Comparison of ENCODE assay signal across 9 cellular contexts in the genomic region with DNA sequence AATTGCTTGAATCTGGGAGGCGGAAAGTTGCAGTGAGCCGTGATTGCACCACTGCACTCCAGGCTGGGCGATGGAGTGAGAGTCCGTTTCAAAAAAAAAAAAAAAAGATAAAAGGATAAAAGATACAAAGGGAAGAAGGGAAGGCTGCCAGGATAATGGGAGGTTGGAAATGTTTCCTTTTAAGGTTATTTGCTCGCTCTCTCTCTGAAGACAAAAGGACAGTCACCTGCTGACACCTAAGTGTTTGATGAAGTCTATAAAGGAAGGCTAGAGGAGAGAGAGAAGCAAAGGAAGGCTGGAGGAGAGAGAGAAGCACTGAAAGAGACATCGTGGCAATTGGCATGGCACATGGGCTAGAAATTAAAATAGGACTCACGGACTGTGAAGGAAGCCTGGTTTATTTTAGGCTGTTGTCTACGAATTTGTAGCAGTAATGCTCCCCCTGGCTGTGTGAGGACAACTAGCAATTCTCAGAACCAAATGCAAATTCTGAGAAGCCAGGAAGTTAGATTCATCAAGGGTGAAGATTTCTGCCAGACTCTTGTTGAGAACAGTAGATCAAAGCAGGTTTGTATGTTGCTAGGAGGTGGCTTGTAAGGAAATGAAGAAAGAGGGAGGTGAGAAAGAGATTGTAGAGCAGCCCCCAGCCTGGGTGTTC.
A peak's percentile ranks its signal among the peaks of the same experiment; 100 is the strongest.
DNase-seq lines count a peak whose midpoint lies in the region; ATAC-seq and TF ChIP-seq lines count a peak whose summit lies in the region.
"Had no signal": no experiment of that assay in that cellular context is flagged by ENCODE, and none has a peak within 500 bp of the region (broad histone marks: within the 10 kb centered on the region; RNA-seq: fewer than 3 reads in every experiment).

No MANE protein-coding gene starts in this region.

- H3K4me3 ChIP-seq in Panc1 (ENCODE audit: low read depth in 2 of 2, low read length in 2 of 2) (no peak overlapping the region), fibroblast of villous mesenchyme (ENCODE audit: low read depth, low read length) (no peak overlapping the region)

- peaks cover 0 to 12% of the 10 kb centered on the region in 2 donors for H3K9me3 Mint-ChIP-seq in activated T-cell treated with anti-CD3 and anti-CD28 coated beads, Interleukin-2, amount 50 U/mL, for 72 hours
- H3K9me3 Mint-ChIP-seq in type B pancreatic cell = no peaks in the 10 kb centered on the region

- POLR2A ChIA-PET in Panc1 (lab: Charles Lee) = no interaction called here

- H3K27ac Mint-ChIP-seq in activated T-cell treated with anti-CD3 and anti-CD28 coated beads, Interleukin-2, amount 50 U/mL, for 72 hours = no peak overlapping the region
- no peak overlapping the region for H3K27ac Mint-ChIP-seq in type B pancreatic cell

- H3K27me3 ChIP-seq in Panc1 (ENCODE audit: control insufficient read depth, insufficient read depth, low read length) = no peaks in the 10 kb centered on the region

- in situ Hi-C loops in Panc1 (cut with HindIII; ENCODE audit: low pct_unique_long_range_greater_than_20kb, low sequenced_read_pairs) = no loop called here

- CTCF ChIA-PET in Panc1 (lab: Charles Lee) = no interaction called here

- no peaks in the 10 kb centered on the region for H3K36me3 Mint-ChIP-seq in activated T-cell treated with anti-CD3 and anti-CD28 coated beads, Interleukin-2, amount 50 U/mL, for 72 hours (ENCODE audit: insufficient read depth in 2 of 2)
- no peaks in the 10 kb centered on the region for H3K36me3 Mint-ChIP-seq in type B pancreatic cell

- DNase-seq in activated T-cell treated with anti-CD3 and anti-CD28 coated beads, Interleukin-2, amount 50 U/mL, for 72 hours = peak in 1 of 2 donors; percentile 21
- no peak for DNase-seq in activated T-cell treated with anti-CD3 and anti-CD28 coated beads, Interleukin-2, amount 50 U/mL, for 1 hour
- DNase-seq in Panc1 (ENCODE audit: low read depth, low spot score) (no peak), fibroblast of villous mesenchyme (ENCODE audit: low read depth) (peak; percentile 3), type B pancreatic cell (ENCODE audit: extremely low spot score, unreplicated experiment) (no peak), NCI-H226 (no peak)
- DNase-seq: DMS79 had no signal

- H3K27me3 Mint-ChIP-seq in activated T-cell treated with anti-CD3 and anti-CD28 coated beads, Interleukin-2, amount 50 U/mL, for 72 hours (ENCODE audit: low read depth) = no peaks in the 10 kb centered on the region
- H3K27me3 Mint-ChIP-seq in type B pancreatic cell = peaks cover 3% of the 10 kb centered on the region

- peak; percentile 36; the same call in 1 of the 2 replicates for TF ChIP-seq CTCF in Panc1 (IDR thresholded peaks at IDR 0.05)
- TF ChIP-seq CTCF in fibroblast of villous mesenchyme (IDR thresholded peaks at IDR 0.05; ENCODE audit: insufficient read depth, low read depth, low read length) = peak; percentile 37
- peak; percentile 49 for TF ChIP-seq CTCF in type B pancreatic cell (conservative IDR thresholded peaks at IDR 0.05)

- intact Hi-C loops in Panc1 (cut with micrococcal nuclease; ENCODE audit: unreplicated experiment) = no loop called here

- no peaks in the 10 kb centered on the region for H3K4me1 ChIP-seq in Panc1 (ENCODE audit: control insufficient read depth, insufficient read depth, low read length)

- H3K4me1 Mint-ChIP-seq in activated T-cell treated with anti-CD3 and anti-CD28 coated beads, Interleukin-2, amount 50 U/mL, for 72 hours (ENCODE audit: low read depth) = peaks cover 6% of the 10 kb centered on the region
- no peaks in the 10 kb centered on the region for H3K4me1 Mint-ChIP-seq in type B pancreatic cell (ENCODE audit: unreplicated experiment)

- no peak overlapping the region for H3K27ac ChIP-seq in Panc1 (ENCODE audit: low read length)

- peak; percentile 69 to 89 for ATAC-seq in activated T-cell treated with anti-CD3 and anti-CD28 coated beads, Interleukin-2, amount 50 U/mL, for 72 hours (replicated peaks in 1 of 2)
- ATAC-seq in Panc1 (no peak), HG03159 (IDR thresholded peaks at IDR 0.05; ENCODE audit: unreplicated experiment) (no peak), HG02623 (IDR thresholded peaks at IDR 0.05; ENCODE audit: unreplicated experiment) (no peak)

- H3K36me3 ChIP-seq in Panc1 (ENCODE audit: control insufficient read depth, insufficient read depth, low read length) = no peaks in the 10 kb centered on the region

- no TSS peak for BruUV-seq in Panc1 (replicated peaks; lab: Mats Ljungman, UMichigan)

- H3K9me3 ChIP-seq in Panc1 (ENCODE audit: control insufficient read depth, insufficient read depth, low read depth, low read length) = no peaks in the 10 kb centered on the region

- H3K4me3 Mint-ChIP-seq in activated T-cell treated with anti-CD3 and anti-CD28 coated beads, Interleukin-2, amount 50 U/mL, for 72 hours = peak overlapping the region in 1 of 2 donors; percentile 1
- H3K4me3 Mint-ChIP-seq in type B pancreatic cell = no peak overlapping the region

Comparison
In these comparisons a context has a peak if more than half of its experiments do, and no peak if none do; other contexts are left out.
1. ATAC-seq: peak in activated T-cell treated with anti-CD3 and anti-CD28 coated beads, Interleukin-2, amount 50 U/mL, for 72 hours (2 of 2); none in Panc1 (single experiment), HG03159 (single experiment) and HG02623 (single experiment).
2. Peak in every context shown above with its lines, with median percentiles within 50 percentile points of each other: CTCF ChIP-seq.